ENCODE assay signal across 8 cellular contexts in genomic region chr9:72363226-72363625, GRCh38. TPM values are rescaled to one million over a fixed set of nuclear protein-coding genes. Genes with fewer than 3 reads are reported as not detected.
DNase-seq lines count a peak whose midpoint lies in the region; ATAC-seq and TF ChIP-seq lines count a peak whose summit lies in the region.

No MANE protein-coding gene starts in this region.

- no peaks in the 10 kb centered on the region for H3K27me3 ChIP-seq in H7 (ENCODE audit: control insufficient read depth, insufficient read depth, low read length)
- H3K27me3 ChIP-seq in gastrocnemius medialis: no peaks in the 10 kb centered on the region

- ATAC-seq in gastrocnemius medialis: no peak

- intact Hi-C loops in gastrocnemius medialis (cut with DNase I; ENCODE audit: low total_unique reads): loop anchor here (2.0 to 10.0 kb wide), 5 partner anchors 46 to 1944 kb away; partner anchors contain the start of genes ABHD17B, C9orf85 and CEMIP2

- H3K4me3 ChIP-seq in H7 (ENCODE audit: insufficient read depth, low read depth, low read length) (peak overlapping the region; percentile 99), SK-N-MC (peak overlapping the region; percentile 98), fibroblast of villous mesenchyme (ENCODE audit: low read depth, low read length) (peak overlapping the region; percentile 88), gastrocnemius medialis (peak overlapping the region; percentile 76 to 93 (median 85))

- no peak for DNase-seq in H7
- DNase-seq in SK-N-MC (ENCODE audit: low read depth, low spot score): no peak
- DNase-seq in fibroblast of villous mesenchyme (ENCODE audit: low read depth): no peak
- DNase-seq in gastrocnemius medialis: no peak
- no peak for DNase-seq in activated effector memory CD4-positive, alpha-beta T cell treated with anti-CD3 and anti-CD28 coated beads, Interleukin-2, amount 50 U/mL, for 16 hours
- DNase-seq in NCI-H1092 treated with DMSO at 0.1 percent for 48 hours (lab: John Stamatoyannopoulos, UW): no peak
- no peak for DNase-seq in NCI-H2171 treated with DMSO at 0.1 percent for 48 hours (lab: John Stamatoyannopoulos, UW)
- DNase-seq in HK-2 (ENCODE audit: unreplicated experiment): no peak

- peaks cover 22 to 33% of the 10 kb centered on the region in 2 donors for H3K4me1 ChIP-seq in gastrocnemius medialis

- peak overlapping the region; percentile 79; the same call in 1 of the 2 replicates for H3K27ac ChIP-seq in SK-N-MC
- H3K27ac ChIP-seq in gastrocnemius medialis: peak overlapping the region; percentile 94 to 99 (median 98)

- in situ Hi-C loops in gastrocnemius medialis (cut with MboI; ENCODE audit: low sequenced_read_pairs in 4 of 4): loop anchor here in 2 of 4 donors (10.0 kb wide), 2 partner anchors 58 to 222 kb away; no protein-coding TSS in a partner anchor

- H3K36me3 ChIP-seq in H7 (replicated peaks; ENCODE audit: control insufficient read depth, insufficient read depth, low read length): peaks cover 18% of the 10 kb centered on the region
- peaks cover 55% of the 10 kb centered on the region for H3K36me3 ChIP-seq in SK-N-MC (ENCODE audit: insufficient read depth, low read length)
- H3K36me3 ChIP-seq in gastrocnemius medialis: peaks cover 6 to 51% of the 10 kb centered on the region in 2 donors

- H3K9me3 ChIP-seq in SK-N-MC (ENCODE audit: low read depth, low read length): no peaks in the 10 kb centered on the region
- no peaks in the 10 kb centered on the region for H3K9me3 ChIP-seq in gastrocnemius medialis

- TF ChIP-seq CTCF in fibroblast of villous mesenchyme (IDR thresholded peaks at IDR 0.05; ENCODE audit: insufficient read depth, low read depth, low read length) (no peak), gastrocnemius medialis (IDR thresholded peaks at IDR 0.05 in 4 of 5, conservative IDR thresholded peaks at IDR 0.05 in 1 of 5) (peak in 1 of 5 experiments; percentile 7)

- H3K9ac ChIP-seq in SK-N-MC (ENCODE audit: insufficient read length): peak overlapping the region; percentile 94

- no peak for TF ChIP-seq POLR2A in gastrocnemius medialis (IDR thresholded peaks at IDR 0.05)

RNA-seq across cellular contexts. Expression of gene ZFAND5, which starts 1.8 kb away (rescaled TPM):
- total RNA-seq in H7 (2014; rRNA removed; shearing (Covaris generic)): 124 and 145 TPM in 2 replicates
- total RNA-seq in fibroblast of villous mesenchyme (206 and 366 TPM in 2 replicates), gastrocnemius medialis (1,000 to 10,000 TPM in 1 of 4 donors, 100 to 1,000 TPM in 3; 316 to 2,069 (median 561) TPM)
